Comparison of ENCODE assay signal across 12 cellular contexts in genomic region chr1:12172042-12172851, GRCh38. TPM values are rescaled to one million over a fixed set of nuclear protein-coding genes. Genes with fewer than 3 reads are reported as not detected.
A peak's percentile ranks its signal among the peaks of the same experiment; 100 is the strongest.
DNase-seq lines count a peak whose midpoint lies in the region; ATAC-seq and FAIRE-seq lines count a peak whose summit lies in the region.
"Had no signal": no experiment of that assay in that cellular context is flagged by ENCODE, and none has a peak within 500 bp of the region (broad histone marks: within the 10 kb centered on the region; RNA-seq: fewer than 3 reads in every experiment).

No MANE protein-coding gene starts in this region.

- peaks cover 0 to 9% of the 10 kb centered on the region in 2 donors for H3K27me3 Mint-ChIP-seq in CD8-positive, alpha-beta memory T cell

- peaks cover 82 to 94% (median 89%) of the 10 kb centered on the region in 3 donors for H3K4me1 Mint-ChIP-seq in CD8-positive, alpha-beta memory T cell

- CTCF ChIA-PET in CD8-positive, alpha-beta memory T cell (lab: Charles Lee) = no interaction called here

- peaks cover 3 to 44% (median 4%) of the 10 kb centered on the region in 3 donors for H3K36me3 Mint-ChIP-seq in CD8-positive, alpha-beta memory T cell

- no peaks in the 10 kb centered on the region for H3K36me3 ChIP-seq in CD8-positive, alpha-beta memory T cell (ENCODE audit: insufficient read depth, low read length)
- no peaks in the 10 kb centered on the region for H3K36me3 ChIP-seq in effector memory CD4-positive, alpha-beta T cell (ENCODE audit: control insufficient read depth, insufficient read depth, low read length)
- H3K36me3 ChIP-seq in small intestine (ENCODE audit: control insufficient read depth in 2 of 2, insufficient read depth in 2 of 2, low read length in 2 of 2) = no peaks in the 10 kb centered on the region
- H3K36me3 ChIP-seq: prostate gland had no signal

- peaks cover 92% of the 10 kb centered on the region for H3K4me1 ChIP-seq in CD8-positive, alpha-beta memory T cell (ENCODE audit: insufficient read depth, low read length)
- H3K4me1 ChIP-seq in effector memory CD4-positive, alpha-beta T cell (ENCODE audit: control insufficient read depth, insufficient read depth, low read length, poor library complexity, severe bottlenecking) = peaks cover 77% of the 10 kb centered on the region
- H3K4me1 ChIP-seq in small intestine (ENCODE audit: control insufficient read depth in 2 of 2, insufficient read depth in 1 of 2, low read depth in 1 of 2, low read length in 1 of 2) = peaks cover 3 to 8% of the 10 kb centered on the region in 2 donors
- H3K4me1 ChIP-seq: prostate gland had no signal

- peak overlapping the region; percentile 46 for H3K4me3 ChIP-seq in CD8-positive, alpha-beta memory T cell (ENCODE audit: low read length)
- H3K4me3 ChIP-seq in effector memory CD4-positive, alpha-beta T cell (ENCODE audit: insufficient read depth, low read depth, low read length, poor library complexity, severe bottlenecking) = no peak overlapping the region
- no peak overlapping the region for H3K4me3 ChIP-seq in small intestine (ENCODE audit: low read depth in 1 of 2, low read length in 2 of 2)
- H3K4me3 ChIP-seq: prostate gland had no signal

- H3K27me3 ChIP-seq in CD8-positive, alpha-beta memory T cell (ENCODE audit: insufficient read depth, low read length, poor library complexity, severe bottlenecking) = no peaks in the 10 kb centered on the region
- H3K27me3 ChIP-seq in effector memory CD4-positive, alpha-beta T cell (replicated peaks; ENCODE audit: control insufficient read depth, insufficient read depth, low read length, poor library complexity, severe bottlenecking) = no peaks in the 10 kb centered on the region
- no peaks in the 10 kb centered on the region for H3K27me3 ChIP-seq in small intestine (ENCODE audit: control insufficient read depth in 2 of 2, insufficient read depth in 2 of 2, low read length in 2 of 2)

- peak overlapping the region; percentile 98 to 100 (median 100) for H3K27ac Mint-ChIP-seq in CD8-positive, alpha-beta memory T cell

- H3K9me3 ChIP-seq in CD8-positive, alpha-beta memory T cell (ENCODE audit: low read length) = no peaks in the 10 kb centered on the region
- H3K9me3 ChIP-seq in effector memory CD4-positive, alpha-beta T cell (ENCODE audit: control insufficient read depth, low read length) = no peaks in the 10 kb centered on the region
- no peaks in the 10 kb centered on the region for H3K9me3 ChIP-seq in small intestine (ENCODE audit: control insufficient read depth, low read depth)
- H3K9me3 ChIP-seq: prostate gland had no signal

- H3K4me3 Mint-ChIP-seq in CD8-positive, alpha-beta memory T cell = peak overlapping the region; percentile 59 to 86 (median 80)

- peaks cover 0 to 2% (median 0%) of the 10 kb centered on the region in 5 donors for H3K9me3 Mint-ChIP-seq in CD8-positive, alpha-beta memory T cell

- ATAC-seq in GM21576 (IDR thresholded peaks at IDR 0.05; ENCODE audit: unreplicated experiment) (no peak), GM19463 (IDR thresholded peaks at IDR 0.05; ENCODE audit: unreplicated experiment) (no peak)

- WGBS in small intestine, 3 donors = 71 to 82% (median 78%) methylated on average over 14 of the region's 14 CpGs

- FAIRE-seq in small intestine (lab: Jason Lieb, UNC) = no peak

- POLR2A ChIA-PET in CD8-positive, alpha-beta memory T cell (lab: Charles Lee) = interaction anchor here (1.4 kb wide), 2 partner anchors 23 to 40 kb away, joined by 3 to 4 read pairs; no protein-coding TSS in a partner anchor

- H3K27ac ChIP-seq in CD8-positive, alpha-beta memory T cell (ENCODE audit: low read depth, low read length) = peak overlapping the region; percentile 95
- peak overlapping the region; percentile 88 for H3K27ac ChIP-seq in effector memory CD4-positive, alpha-beta T cell (ENCODE audit: insufficient read depth, low read length, poor library complexity, severe bottlenecking)
- H3K27ac ChIP-seq in small intestine (ENCODE audit: low read depth in 1 of 2, low read length in 1 of 2) = peak overlapping the region; percentile 69 to 72

- DNase-seq in CD8-positive, alpha-beta memory T cell = peak; percentile 28 to 70 (median 46)
- DNase-seq in T-helper 9 cell (peak; percentile 53), small intestine (no peak), AML-193 (lab: John Stamatoyannopoulos, UW) (no peak), SIG-M5 treated with dmso at 0.1 percent for 504 hours (lab: John Stamatoyannopoulos, UW; ENCODE audit: unreplicated experiment) (no peak)
- peak; percentile 59 to 77 (median 71) for DNase-seq in effector memory CD4-positive, alpha-beta T cell
- DNase-seq: DMS 273 treated with DMSO at 0.1 percent for 48 hours, MM.1S, NCI-H524 treated with DMSO at 0.1 percent for 48 hours had no signal

RNA-seq across cellular contexts. Expression of gene TNFRSF1B, which starts 5.5 kb away (rescaled TPM):
- total RNA-seq in CD8-positive, alpha-beta memory T cell = 100 to 1,000 TPM; 169 to 174 TPM
- 164 TPM for polyA plus RNA-seq in CD8-positive, alpha-beta memory T cell
- 10 to 100 TPM; 17.2 to 30.4 (median 20.0) TPM for polyA plus RNA-seq in small intestine

RNA-seq across cellular contexts. Expression of gene VPS13D, which starts 57.6 kb away (rescaled TPM):
- total RNA-seq in CD8-positive, alpha-beta memory T cell = 10 to 100 TPM; 24.1 to 28.5 TPM
- 9.7 TPM for polyA plus RNA-seq in CD8-positive, alpha-beta memory T cell
- polyA plus RNA-seq in small intestine = 10 to 100 TPM; 15.9 to 21.5 (median 16.2) TPM

Comparison
In these comparisons a context has a peak if more than half of its experiments do, and no peak if none do; other contexts are left out.
1. DNase-seq: peak in CD8-positive, alpha-beta memory T cell (5 of 5), T-helper 9 cell (single experiment) and effector memory CD4-positive, alpha-beta T cell (3 of 3); none in small intestine (single experiment), AML-193 (0 of 2) and SIG-M5 treated with dmso at 0.1 percent for 504 hours (single experiment).
2. Peak in every context shown above with its lines, with median percentiles within 50 percentile points of each other: H3K27ac ChIP-seq.